Comparison of ENCODE assay signal across 21 cellular contexts in genomic region chr15:51260262-51260661, GRCh38.
DNase-seq lines count a peak whose midpoint lies in the region; ATAC-seq lines count a peak whose summit lies in the region.
"Had no signal": no experiment of that assay in that cellular context is flagged by ENCODE, and none has a peak within 500 bp of the region (broad histone marks: within the 10 kb centered on the region; RNA-seq: fewer than 3 reads in every experiment).

No MANE protein-coding gene starts in this region.

- DNase-seq in AG08395 (ENCODE audit: low spot score) (peak; percentile 84), GM04504 (ENCODE audit: low read depth) (peak; percentile 72), adipocyte (ENCODE audit: low read depth) (peak; percentile 61), fibroblast of the conjunctiva (ENCODE audit: low read depth) (peak; percentile 56), inferior parietal cortex (ENCODE audit: extremely low spot score) (no peak), AG08396 (ENCODE audit: low spot score) (no peak), H4 (ENCODE audit: low spot score) (no peak)
- DNase-seq in stimulated activated naive CD8-positive, alpha-beta T cell treated with anti-CD3 and anti-CD28 coated beads, Interleukin-15, Interleukin-2, amounts not matched to agents 100 U/mL and 50 U/mL, for 24 hours: no peak
- DNase-seq: AML-193; Calu3; CD4-positive, CD25-positive, alpha-beta regulatory T cell; DMS79 treated with DMSO at 0.1 percent for 48 hours; GF-D8; MV-4-11; NCI-H1417 treated with DMSO at 0.1 percent for 48 hours; NCI-H2029; NCI-H2171 treated with DMSO at 0.1 percent for 48 hours; NCI-H510A; Peyer's patch; SHP77 treated with DMSO at 0.1 percent for 48 hours had no signal

- no peaks in the 10 kb centered on the region for H3K36me3 ChIP-seq in adipocyte (ENCODE audit: control insufficient read depth, insufficient read depth, low read length, severe bottlenecking)
- H3K36me3 ChIP-seq: HAP-1, Peyer's patch had no signal

- peaks cover 36% of the 10 kb centered on the region for H3K4me1 ChIP-seq in adipocyte (ENCODE audit: control insufficient read depth, insufficient read depth, low read length)
- H3K4me1 ChIP-seq: HAP-1, Peyer's patch had no signal

- ATAC-seq in stimulated activated naive CD8-positive, alpha-beta T cell treated with anti-CD3 and anti-CD28 coated beads, Interleukin-15, Interleukin-2, amounts not matched to agents 100 U/mL and 50 U/mL, for 24 hours: no peak

- H3K9ac ChIP-seq in adipocyte (ENCODE audit: low read length): no peak overlapping the region

- H3K27me3 ChIP-seq in adipocyte (replicated peaks; ENCODE audit: control insufficient read depth, insufficient read depth, low read length): no peaks in the 10 kb centered on the region
- H3K27me3 ChIP-seq: Peyer's patch had no signal

- H3K4me3 ChIP-seq in adipocyte (ENCODE audit: low read length): no peak overlapping the region
- H3K4me3 ChIP-seq: HAP-1, Peyer's patch had no signal

- H3K9me3 ChIP-seq in adipocyte (ENCODE audit: control insufficient read depth, low read length): peaks cover 5% of the 10 kb centered on the region
- H3K9me3 ChIP-seq: HAP-1, Peyer's patch had no signal

Comparison
In these comparisons a context has a peak if more than half of its experiments do, and no peak if none do; other contexts are left out.
1. DNase-seq: peak in AG08395 (single experiment), GM04504 (single experiment), adipocyte (single experiment) and fibroblast of the conjunctiva (single experiment); none in inferior parietal cortex (single experiment), AG08396 (single experiment), H4 (single experiment) and stimulated activated naive CD8-positive, alpha-beta T cell treated with anti-CD3 and anti-CD28 coated beads, Interleukin-15, Interleukin-2, amounts not matched to agents 100 U/mL and 50 U/mL, for 24 hours (single experiment).